1 cellular context compared by ENCODE assay signal in the genomic region with DNA sequence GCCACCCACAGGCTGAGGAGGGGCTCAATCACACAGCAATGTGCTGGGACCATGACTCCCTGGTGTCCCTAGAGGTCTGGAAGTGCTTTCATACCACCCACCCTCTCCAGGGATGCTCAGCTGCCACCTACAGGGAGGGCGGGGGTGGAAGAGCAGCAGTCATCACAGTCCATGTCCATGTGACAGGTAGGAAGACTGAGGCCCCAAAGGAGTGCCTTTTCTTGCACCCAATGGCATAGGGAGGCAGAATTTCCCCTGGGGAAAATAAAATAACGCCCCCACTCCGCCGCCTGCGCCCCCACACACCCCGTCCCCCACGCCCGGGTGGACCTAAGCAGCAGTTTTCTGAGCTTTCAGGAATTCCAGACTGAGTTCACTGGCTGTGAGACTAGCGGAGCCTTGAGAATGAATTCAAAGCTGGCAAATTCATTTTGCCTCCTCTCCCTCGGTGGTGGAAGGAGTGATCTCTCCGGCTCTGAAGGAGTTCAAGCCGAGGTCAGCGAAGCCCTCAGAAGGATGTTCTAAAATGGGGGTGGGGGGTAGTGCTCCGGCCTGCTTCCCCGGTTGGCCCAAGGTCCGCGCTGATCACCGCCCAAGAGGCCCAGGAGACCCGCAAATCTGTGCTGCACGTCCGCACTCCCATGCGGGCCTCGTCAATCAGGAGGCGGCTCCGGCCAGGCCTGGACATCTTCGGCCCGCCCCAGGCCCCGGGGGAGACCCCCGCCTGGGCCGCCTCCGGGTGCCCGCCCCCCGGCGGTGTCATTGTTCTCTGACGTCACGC.
TF ChIP-seq lines count a peak whose summit lies in the region.

No MANE protein-coding gene starts in this region.

TF ChIP-seq in K562, 482 proteins besides CTCF, POLR2A, EP300 and RAD21 (continued from another document and continues in another):
- TF ChIP-seq, protein P1, sequence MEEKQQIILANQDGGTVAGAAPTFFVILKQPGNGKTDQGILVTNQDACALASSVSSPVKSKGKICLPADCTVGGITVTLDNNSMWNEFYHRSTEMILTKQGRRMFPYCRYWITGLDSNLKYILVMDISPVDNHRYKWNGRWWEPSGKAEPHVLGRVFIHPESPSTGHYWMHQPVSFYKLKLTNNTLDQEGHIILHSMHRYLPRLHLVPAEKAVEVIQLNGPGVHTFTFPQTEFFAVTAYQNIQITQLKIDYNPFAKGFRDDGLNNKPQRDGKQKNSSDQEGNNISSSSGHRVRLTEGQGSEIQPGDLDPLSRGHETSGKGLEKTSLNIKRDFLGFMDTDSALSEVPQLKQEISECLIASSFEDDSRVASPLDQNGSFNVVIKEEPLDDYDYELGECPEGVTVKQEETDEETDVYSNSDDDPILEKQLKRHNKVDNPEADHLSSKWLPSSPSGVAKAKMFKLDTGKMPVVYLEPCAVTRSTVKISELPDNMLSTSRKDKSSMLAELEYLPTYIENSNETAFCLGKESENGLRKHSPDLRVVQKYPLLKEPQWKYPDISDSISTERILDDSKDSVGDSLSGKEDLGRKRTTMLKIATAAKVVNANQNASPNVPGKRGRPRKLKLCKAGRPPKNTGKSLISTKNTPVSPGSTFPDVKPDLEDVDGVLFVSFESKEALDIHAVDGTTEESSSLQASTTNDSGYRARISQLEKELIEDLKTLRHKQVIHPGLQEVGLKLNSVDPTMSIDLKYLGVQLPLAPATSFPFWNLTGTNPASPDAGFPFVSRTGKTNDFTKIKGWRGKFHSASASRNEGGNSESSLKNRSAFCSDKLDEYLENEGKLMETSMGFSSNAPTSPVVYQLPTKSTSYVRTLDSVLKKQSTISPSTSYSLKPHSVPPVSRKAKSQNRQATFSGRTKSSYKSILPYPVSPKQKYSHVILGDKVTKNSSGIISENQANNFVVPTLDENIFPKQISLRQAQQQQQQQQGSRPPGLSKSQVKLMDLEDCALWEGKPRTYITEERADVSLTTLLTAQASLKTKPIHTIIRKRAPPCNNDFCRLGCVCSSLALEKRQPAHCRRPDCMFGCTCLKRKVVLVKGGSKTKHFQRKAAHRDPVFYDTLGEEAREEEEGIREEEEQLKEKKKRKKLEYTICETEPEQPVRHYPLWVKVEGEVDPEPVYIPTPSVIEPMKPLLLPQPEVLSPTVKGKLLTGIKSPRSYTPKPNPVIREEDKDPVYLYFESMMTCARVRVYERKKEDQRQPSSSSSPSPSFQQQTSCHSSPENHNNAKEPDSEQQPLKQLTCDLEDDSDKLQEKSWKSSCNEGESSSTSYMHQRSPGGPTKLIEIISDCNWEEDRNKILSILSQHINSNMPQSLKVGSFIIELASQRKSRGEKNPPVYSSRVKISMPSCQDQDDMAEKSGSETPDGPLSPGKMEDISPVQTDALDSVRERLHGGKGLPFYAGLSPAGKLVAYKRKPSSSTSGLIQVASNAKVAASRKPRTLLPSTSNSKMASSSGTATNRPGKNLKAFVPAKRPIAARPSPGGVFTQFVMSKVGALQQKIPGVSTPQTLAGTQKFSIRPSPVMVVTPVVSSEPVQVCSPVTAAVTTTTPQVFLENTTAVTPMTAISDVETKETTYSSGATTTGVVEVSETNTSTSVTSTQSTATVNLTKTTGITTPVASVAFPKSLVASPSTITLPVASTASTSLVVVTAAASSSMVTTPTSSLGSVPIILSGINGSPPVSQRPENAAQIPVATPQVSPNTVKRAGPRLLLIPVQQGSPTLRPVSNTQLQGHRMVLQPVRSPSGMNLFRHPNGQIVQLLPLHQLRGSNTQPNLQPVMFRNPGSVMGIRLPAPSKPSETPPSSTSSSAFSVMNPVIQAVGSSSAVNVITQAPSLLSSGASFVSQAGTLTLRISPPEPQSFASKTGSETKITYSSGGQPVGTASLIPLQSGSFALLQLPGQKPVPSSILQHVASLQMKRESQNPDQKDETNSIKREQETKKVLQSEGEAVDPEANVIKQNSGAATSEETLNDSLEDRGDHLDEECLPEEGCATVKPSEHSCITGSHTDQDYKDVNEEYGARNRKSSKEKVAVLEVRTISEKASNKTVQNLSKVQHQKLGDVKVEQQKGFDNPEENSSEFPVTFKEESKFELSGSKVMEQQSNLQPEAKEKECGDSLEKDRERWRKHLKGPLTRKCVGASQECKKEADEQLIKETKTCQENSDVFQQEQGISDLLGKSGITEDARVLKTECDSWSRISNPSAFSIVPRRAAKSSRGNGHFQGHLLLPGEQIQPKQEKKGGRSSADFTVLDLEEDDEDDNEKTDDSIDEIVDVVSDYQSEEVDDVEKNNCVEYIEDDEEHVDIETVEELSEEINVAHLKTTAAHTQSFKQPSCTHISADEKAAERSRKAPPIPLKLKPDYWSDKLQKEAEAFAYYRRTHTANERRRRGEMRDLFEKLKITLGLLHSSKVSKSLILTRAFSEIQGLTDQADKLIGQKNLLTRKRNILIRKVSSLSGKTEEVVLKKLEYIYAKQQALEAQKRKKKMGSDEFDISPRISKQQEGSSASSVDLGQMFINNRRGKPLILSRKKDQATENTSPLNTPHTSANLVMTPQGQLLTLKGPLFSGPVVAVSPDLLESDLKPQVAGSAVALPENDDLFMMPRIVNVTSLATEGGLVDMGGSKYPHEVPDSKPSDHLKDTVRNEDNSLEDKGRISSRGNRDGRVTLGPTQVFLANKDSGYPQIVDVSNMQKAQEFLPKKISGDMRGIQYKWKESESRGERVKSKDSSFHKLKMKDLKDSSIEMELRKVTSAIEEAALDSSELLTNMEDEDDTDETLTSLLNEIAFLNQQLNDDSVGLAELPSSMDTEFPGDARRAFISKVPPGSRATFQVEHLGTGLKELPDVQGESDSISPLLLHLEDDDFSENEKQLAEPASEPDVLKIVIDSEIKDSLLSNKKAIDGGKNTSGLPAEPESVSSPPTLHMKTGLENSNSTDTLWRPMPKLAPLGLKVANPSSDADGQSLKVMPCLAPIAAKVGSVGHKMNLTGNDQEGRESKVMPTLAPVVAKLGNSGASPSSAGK (IDR thresholded peaks at IDR 0.05): no peak
- TF ChIP-seq, protein P2, sequence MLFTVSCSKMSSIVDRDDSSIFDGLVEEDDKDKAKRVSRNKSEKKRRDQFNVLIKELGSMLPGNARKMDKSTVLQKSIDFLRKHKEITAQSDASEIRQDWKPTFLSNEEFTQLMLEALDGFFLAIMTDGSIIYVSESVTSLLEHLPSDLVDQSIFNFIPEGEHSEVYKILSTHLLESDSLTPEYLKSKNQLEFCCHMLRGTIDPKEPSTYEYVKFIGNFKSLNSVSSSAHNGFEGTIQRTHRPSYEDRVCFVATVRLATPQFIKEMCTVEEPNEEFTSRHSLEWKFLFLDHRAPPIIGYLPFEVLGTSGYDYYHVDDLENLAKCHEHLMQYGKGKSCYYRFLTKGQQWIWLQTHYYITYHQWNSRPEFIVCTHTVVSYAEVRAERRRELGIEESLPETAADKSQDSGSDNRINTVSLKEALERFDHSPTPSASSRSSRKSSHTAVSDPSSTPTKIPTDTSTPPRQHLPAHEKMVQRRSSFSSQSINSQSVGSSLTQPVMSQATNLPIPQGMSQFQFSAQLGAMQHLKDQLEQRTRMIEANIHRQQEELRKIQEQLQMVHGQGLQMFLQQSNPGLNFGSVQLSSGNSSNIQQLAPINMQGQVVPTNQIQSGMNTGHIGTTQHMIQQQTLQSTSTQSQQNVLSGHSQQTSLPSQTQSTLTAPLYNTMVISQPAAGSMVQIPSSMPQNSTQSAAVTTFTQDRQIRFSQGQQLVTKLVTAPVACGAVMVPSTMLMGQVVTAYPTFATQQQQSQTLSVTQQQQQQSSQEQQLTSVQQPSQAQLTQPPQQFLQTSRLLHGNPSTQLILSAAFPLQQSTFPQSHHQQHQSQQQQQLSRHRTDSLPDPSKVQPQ (CRISPR knock-in tag; IDR thresholded peaks at IDR 0.05; ENCODE audit: borderline replicate concordance): no peak
- TF ChIP-seq NFYB (IDR thresholded peaks at IDR 0.05; ENCODE audit: extremely low read depth, insufficient read length) (no peak), PCBP2 (IDR thresholded peaks at IDR 0.05; ENCODE audit: low read depth, low read length, poor library complexity, severe bottlenecking) (no peak), SP2 (IDR thresholded peaks at IDR 0.05; ENCODE audit: extremely low read depth, low read depth, low read length, poor library complexity, severe bottlenecking) (no peak), TCF7 (IDR thresholded peaks at IDR 0.05; ENCODE audit: borderline replicate concordance) (no peak), ZNF449 (CRISPR knock-in tag; IDR thresholded peaks at IDR 0.05) (no peak), L3MBTL2 (IDR thresholded peaks at IDR 0.05) (no peak), NR2C2 (CRISPR knock-in tag; IDR thresholded peaks at IDR 0.05) (no peak), NR2C2 (tag; IDR thresholded peaks at IDR 0.05) (no peak; the same call in 1 of the 2 replicates), ZNF785 (CRISPR knock-in tag; IDR thresholded peaks at IDR 0.05) (no peak), SIRT6 (IDR thresholded peaks at IDR 0.05; ENCODE audit: low read depth, low read length) (no peak), BRD4 (IDR thresholded peaks at IDR 0.05) (no peak), GTF2E2 (tag; IDR thresholded peaks at IDR 0.05) (no peak), ILK (tag; IDR thresholded peaks at IDR 0.05; ENCODE audit: borderline replicate concordance, low read depth) (no peak), SP1 (CRISPR knock-in tag; IDR thresholded peaks at IDR 0.05) (0 out of 2 replicates have a peak, but pooled peaks have one; percentile 55), POLR2H (tag; IDR thresholded peaks at IDR 0.05; ENCODE audit: low read depth) (no peak), KLF13 (tag; IDR thresholded peaks at IDR 0.05; ENCODE audit: borderline replicate concordance, low read depth) (no peak), MTF1 (CRISPR knock-in tag; IDR thresholded peaks at IDR 0.05; ENCODE audit: borderline replicate concordance) (no peak), DNMT1 (IDR thresholded peaks at IDR 0.05) (no peak), ZNF778 (CRISPR knock-in tag; IDR thresholded peaks at IDR 0.05) (no peak), ZNF512 (tag; IDR thresholded peaks at IDR 0.05) (no peak), JUN (IDR thresholded peaks at IDR 0.05; ENCODE audit: borderline replicate concordance, low read depth, low read length) (no peak), JUN (CRISPR knock-in tag; IDR thresholded peaks at IDR 0.05; ENCODE audit: borderline replicate concordance) (no peak), HMG20B (CRISPR knock-in tag; IDR thresholded peaks at IDR 0.05) (0 out of 2 replicates have a peak, but pooled peaks have one; percentile 28), MIER1 (IDR thresholded peaks at IDR 0.05; ENCODE audit: low read depth) (no peak), ZNF232 (CRISPR knock-in tag; IDR thresholded peaks at IDR 0.05) (no peak), HNRNPK (IDR thresholded peaks at IDR 0.05; ENCODE audit: low read depth, low read length, poor library complexity, severe bottlenecking) (peak; percentile 93), CHD1 (IDR thresholded peaks at IDR 0.05; ENCODE audit: low read length) (no peak), STAT5B (CRISPR knock-in tag; IDR thresholded peaks at IDR 0.05) (no peak), HDAC6 (IDR thresholded peaks at IDR 0.05; ENCODE audit: low read depth, low read length) (no peak), TCF3 (CRISPR knock-in tag; IDR thresholded peaks at IDR 0.05) (no peak), NUFIP1 (IDR thresholded peaks at IDR 0.05; ENCODE audit: partially characterized antibody) (no peak), KDM1A (IDR thresholded peaks at IDR 0.05) (peak; percentile 71 to 72; a peak in 3 of 4 replicates), ZNF354B (CRISPR knock-in tag; IDR thresholded peaks at IDR 0.05) (no peak), ZNF124 (CRISPR knock-in tag; IDR thresholded peaks at IDR 0.05) (no peak), EGR1 (conservative IDR thresholded peaks at IDR 0.05) (peak; percentile 91), BMI1 (IDR thresholded peaks at IDR 0.05; ENCODE audit: low read length) (no peak), SUPT5H (IDR thresholded peaks at IDR 0.05) (no peak), SRF (CRISPR knock-in tag; IDR thresholded peaks at IDR 0.05) (no peak; a peak in 1 of 4 replicates)
- TF ChIP-seq, protein P3, sequence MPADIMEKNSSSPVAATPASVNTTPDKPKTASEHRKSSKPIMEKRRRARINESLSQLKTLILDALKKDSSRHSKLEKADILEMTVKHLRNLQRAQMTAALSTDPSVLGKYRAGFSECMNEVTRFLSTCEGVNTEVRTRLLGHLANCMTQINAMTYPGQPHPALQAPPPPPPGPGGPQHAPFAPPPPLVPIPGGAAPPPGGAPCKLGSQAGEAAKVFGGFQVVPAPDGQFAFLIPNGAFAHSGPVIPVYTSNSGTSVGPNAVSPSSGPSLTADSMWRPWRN (IDR thresholded peaks at IDR 0.05; ENCODE audit: low read depth): no peak
- TF ChIP-seq, protein P4, sequence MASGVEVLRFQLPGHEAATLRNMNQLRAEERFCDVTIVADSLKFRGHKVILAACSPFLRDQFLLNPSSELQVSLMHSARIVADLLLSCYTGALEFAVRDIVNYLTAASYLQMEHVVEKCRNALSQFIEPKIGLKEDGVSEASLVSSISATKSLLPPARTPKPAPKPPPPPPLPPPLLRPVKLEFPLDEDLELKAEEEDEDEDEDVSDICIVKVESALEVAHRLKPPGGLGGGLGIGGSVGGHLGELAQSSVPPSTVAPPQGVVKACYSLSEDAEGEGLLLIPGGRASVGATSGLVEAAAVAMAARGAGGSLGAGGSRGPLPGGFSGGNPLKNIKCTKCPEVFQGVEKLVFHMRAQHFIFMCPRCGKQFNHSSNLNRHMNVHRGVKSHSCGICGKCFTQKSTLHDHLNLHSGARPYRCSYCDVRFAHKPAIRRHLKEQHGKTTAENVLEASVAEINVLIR (CRISPR knock-in tag; IDR thresholded peaks at IDR 0.05): no peak
- TF ChIP-seq, protein P5, sequence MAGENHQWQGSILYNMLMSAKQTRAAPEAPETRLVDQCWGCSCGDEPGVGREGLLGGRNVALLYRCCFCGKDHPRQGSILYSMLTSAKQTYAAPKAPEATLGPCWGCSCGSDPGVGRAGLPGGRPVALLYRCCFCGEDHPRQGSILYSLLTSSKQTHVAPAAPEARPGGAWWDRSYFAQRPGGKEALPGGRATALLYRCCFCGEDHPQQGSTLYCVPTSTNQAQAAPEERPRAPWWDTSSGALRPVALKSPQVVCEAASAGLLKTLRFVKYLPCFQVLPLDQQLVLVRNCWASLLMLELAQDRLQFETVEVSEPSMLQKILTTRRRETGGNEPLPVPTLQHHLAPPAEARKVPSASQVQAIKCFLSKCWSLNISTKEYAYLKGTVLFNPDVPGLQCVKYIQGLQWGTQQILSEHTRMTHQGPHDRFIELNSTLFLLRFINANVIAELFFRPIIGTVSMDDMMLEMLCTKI (IDR thresholded peaks at IDR 0.05; ENCODE audit: partially characterized antibody): no peak
